In genomic region chr18:9361191-9361590, GRCh38 we compare ENCODE assay signal across 18 cellular contexts. TPM values are rescaled to one million over a fixed set of nuclear protein-coding genes. Genes with fewer than 3 reads are reported as not detected.
A peak's percentile ranks its signal among the peaks of the same experiment; 100 is the strongest.
DNase-seq lines count a peak whose midpoint lies in the region; TF ChIP-seq lines count a peak whose summit lies in the region.
"Had no signal": no experiment of that assay in that cellular context is flagged by ENCODE, and none has a peak within 500 bp of the region (broad histone marks: within the 10 kb centered on the region; RNA-seq: fewer than 3 reads in every experiment).

No MANE protein-coding gene starts in this region.

- H4K12ac ChIP-seq in trophoblast cell (ENCODE audit: low read depth, low read length): no peak overlapping the region

- H3K27ac ChIP-seq in breast epithelium (no peak overlapping the region), trophoblast cell (ENCODE audit: low read depth, low read length) (no peak overlapping the region), SJCRH30 (no peak overlapping the region), thyroid gland (no peak overlapping the region)
- H3K27ac ChIP-seq: 22Rv1, BLaER1 had no signal

- no peak overlapping the region for H3K4me2 ChIP-seq in trophoblast cell (ENCODE audit: low read length)
- H3K4me2 ChIP-seq: BLaER1 had no signal

- H2AFZ ChIP-seq in trophoblast cell (ENCODE audit: insufficient read depth, low read length, poor library complexity): no peak overlapping the region

- no peak overlapping the region for H4K8ac ChIP-seq in trophoblast cell (ENCODE audit: low read depth, low read length)

- no peak overlapping the region for H3K14ac ChIP-seq in trophoblast cell (ENCODE audit: low read length)

- H3K27me3 Mint-ChIP-seq in MCF 10A (ENCODE audit: insufficient read depth, unreplicated experiment) (no peaks in the 10 kb centered on the region), chondrocyte (ENCODE audit: low read depth) (no peaks in the 10 kb centered on the region)

- CTCF ChIA-PET in MCF 10A (lab: Yijun Ruan, JAX): no interaction called here

- H3K4me1 Mint-ChIP-seq in MCF 10A (ENCODE audit: insufficient read depth, unreplicated experiment): peaks cover 29% of the 10 kb centered on the region
- H3K4me1 Mint-ChIP-seq in chondrocyte (ENCODE audit: low read depth): peaks cover 70% of the 10 kb centered on the region

- WGBS in trophoblast cell (ENCODE audit: extremely low coverage, insufficient coverage, insufficient read length): no CpG with 5 or more reads among the region's 3 CpGs
- 93 to 94% methylated on average over 3 of the region's 3 CpGs for WGBS in thyroid gland, 2 donors

- H3K36me3 Mint-ChIP-seq in MCF 10A (ENCODE audit: insufficient read depth, unreplicated experiment) (peaks cover 24% of the 10 kb centered on the region), chondrocyte (ENCODE audit: low read depth) (no peaks in the 10 kb centered on the region)

- no peak overlapping the region for H3K18ac ChIP-seq in trophoblast cell (ENCODE audit: low read length)

- H4K91ac ChIP-seq in trophoblast cell (ENCODE audit: low read depth, low read length): no peak overlapping the region

- H3K27ac Mint-ChIP-seq in MCF 10A (ENCODE audit: low read depth, unreplicated experiment) (peak overlapping the region; percentile 5), chondrocyte (ENCODE audit: unreplicated experiment) (peak overlapping the region; percentile 28)
- H3K27ac Mint-ChIP-seq: CD8-positive, alpha-beta T cell had no signal

- no peak for DNase-seq in MCF 10A (ENCODE audit: unreplicated experiment)
- no peak for DNase-seq in breast epithelium (ENCODE audit: low spot score in 2 of 2)
- no peak for DNase-seq in chondrocyte (ENCODE audit: low spot score)
- no peak for DNase-seq in trophoblast cell
- DNase-seq in SJCRH30: no peak
- no peak for DNase-seq in effector CD4-positive, alpha-beta T cell
- no peak for DNase-seq in thyroid gland
- DNase-seq: CD8-positive, alpha-beta T cell; COR-L47; DMS 273 treated with DMSO at 0.1 percent for 48 hours; DMS53; DND-41; EL; H9 had no signal

- H3K79me1 ChIP-seq in trophoblast cell (ENCODE audit: low read length): no peaks in the 10 kb centered on the region

- intact Hi-C loops in MCF 10A (cut with micrococcal nuclease): no loop called here
- intact Hi-C loops in breast epithelium (cut with DNase I; ENCODE audit: low total_unique reads): no loop called here
- intact Hi-C loops in thyroid gland (cut with DNase I): no loop called here

- H2BK5ac ChIP-seq in trophoblast cell (ENCODE audit: low read depth, low read length, poor library complexity): no peak overlapping the region

- BruUV-seq in MCF 10A (replicated peaks; lab: Mats Ljungman, UMichigan): no TSS peak

- no peak overlapping the region for H3K4ac ChIP-seq in trophoblast cell (ENCODE audit: low read depth, low read length)

- H3K36me3 ChIP-seq in breast epithelium: no peaks in the 10 kb centered on the region
- peaks cover 0 to 3% of the 10 kb centered on the region in 2 experiments for H3K36me3 ChIP-seq in trophoblast cell (ENCODE audit: control insufficient read depth in 1 of 2, insufficient read depth in 2 of 2, low read length in 2 of 2)
- H3K36me3 ChIP-seq in SJCRH30: no peaks in the 10 kb centered on the region
- H3K36me3 ChIP-seq in thyroid gland: no peaks in the 10 kb centered on the region

- TF ChIP-seq POLR2A in breast epithelium (IDR thresholded peaks at IDR 0.05) (no peak), thyroid gland (IDR thresholded peaks at IDR 0.05) (no peak)

- H3K9me3 ChIP-seq in breast epithelium (no peaks in the 10 kb centered on the region), trophoblast cell (ENCODE audit: insufficient read depth, low read depth, low read length) (no peaks in the 10 kb centered on the region), SJCRH30 (replicated peaks) (no peaks in the 10 kb centered on the region), thyroid gland (no peaks in the 10 kb centered on the region)
- H3K9me3 ChIP-seq: BLaER1 had no signal

- no peaks in the 10 kb centered on the region for H3K79me2 ChIP-seq in trophoblast cell (ENCODE audit: control insufficient read depth, insufficient read depth, low read length, poor library complexity)

- H3K9me3 Mint-ChIP-seq in MCF 10A (ENCODE audit: unreplicated experiment) (no peaks in the 10 kb centered on the region), chondrocyte (ENCODE audit: low read depth) (no peaks in the 10 kb centered on the region)
- H3K9me3 Mint-ChIP-seq: CD8-positive, alpha-beta T cell; H9 had no signal

- no peak overlapping the region for H2BK120ac ChIP-seq in trophoblast cell (ENCODE audit: insufficient read depth, low read length, poor library complexity)

- H3K4me3 Mint-ChIP-seq in MCF 10A (ENCODE audit: unreplicated experiment) (no peak overlapping the region), chondrocyte (ENCODE audit: unreplicated experiment) (no peak overlapping the region)
- H3K4me3 Mint-ChIP-seq: CD8-positive, alpha-beta T cell; H9 had no signal

- H3K4me1 ChIP-seq in breast epithelium: no peaks in the 10 kb centered on the region
- H3K4me1 ChIP-seq in trophoblast cell (ENCODE audit: control insufficient read depth in 1 of 2, insufficient read depth in 2 of 2, low read length in 2 of 2): peaks cover 0 to 3% of the 10 kb centered on the region in 2 experiments
- H3K4me1 ChIP-seq in SJCRH30: no peaks in the 10 kb centered on the region
- peaks cover 0 to 3% of the 10 kb centered on the region in 2 donors for H3K4me1 ChIP-seq in thyroid gland
- H3K4me1 ChIP-seq: BLaER1 had no signal

- H3K4me3 ChIP-seq in breast epithelium (no peak overlapping the region), trophoblast cell (ENCODE audit: low read depth, low read length) (no peak overlapping the region), SJCRH30 (no peak overlapping the region), thyroid gland (replicated peaks in 1 of 3) (no peak overlapping the region)
- H3K4me3 ChIP-seq: BLaER1, GM12878, K562 had no signal

- H3K27me3 ChIP-seq in breast epithelium: no peaks in the 10 kb centered on the region
- H3K27me3 ChIP-seq in trophoblast cell (ENCODE audit: insufficient read depth, low read length): no peaks in the 10 kb centered on the region
- no peaks in the 10 kb centered on the region for H3K27me3 ChIP-seq in SJCRH30
- H3K27me3 ChIP-seq in thyroid gland: no peaks in the 10 kb centered on the region
- H3K27me3 ChIP-seq: BLaER1 had no signal

- H2AK5ac ChIP-seq in trophoblast cell (ENCODE audit: low read length): no peak overlapping the region

- POLR2A ChIA-PET in MCF 10A (lab: Yijun Ruan, JAX): no interaction called here

- TF ChIP-seq CTCF in MCF 10A (IDR thresholded peaks at IDR 0.05; ENCODE audit: unreplicated experiment) (no peak), breast epithelium (IDR thresholded peaks at IDR 0.05) (no peak), chondrocyte (IDR thresholded peaks at IDR 0.05) (no peak), thyroid gland (IDR thresholded peaks at IDR 0.05) (no peak)

- H3K9ac ChIP-seq in trophoblast cell (ENCODE audit: low read length): no peak overlapping the region
- H3K9ac ChIP-seq: BLaER1 had no signal

- no peak overlapping the region for H2BK12ac ChIP-seq in trophoblast cell (ENCODE audit: low read length)

- H3K23ac ChIP-seq in trophoblast cell (ENCODE audit: low read length): peak overlapping the region; percentile 62

RNA-seq across cellular contexts. Expression of gene TWSG1, which starts 26.6 kb away (rescaled TPM):
- total RNA-seq in MCF 10A (2022): 26.0 and 31.7 TPM in 2 replicates
- 10 to 100 TPM; 34.4 to 45.9 (median 42.7) TPM for total RNA-seq in breast epithelium
- total RNA-seq in chondrocyte: 79.7 to 99.5 TPM (median 90.5 TPM) in 3 replicates
- polyA plus RNA-seq in trophoblast cell (2013): 33.8 and 36.5 TPM in 2 replicates
- 33.9 and 39.4 TPM in 2 replicates for total RNA-seq in SJCRH30 (2014; rRNA removed; shearing (Covaris generic))
- 10 to 100 TPM; 53.0 to 62.9 (median 59.7) TPM for total RNA-seq in thyroid gland
